In genomic region chr10:75432176-75432575, GRCh38 we compare ENCODE assay signal across 2 cellular contexts.
TF ChIP-seq lines count a peak whose summit lies in the region.

No MANE protein-coding gene starts in this region.

TF ChIP-seq in WTC11, 78 proteins besides CTCF, POLR2A, EP300 and RAD21:
- TF ChIP-seq OVOL2 (CRISPR knock-in tag; IDR thresholded peaks at IDR 0.05; ENCODE audit: borderline replicate concordance) (no peak), ATF3 (CRISPR knock-in tag; conservative IDR thresholded peaks at IDR 0.05) (no peak), USF1 (CRISPR knock-in tag; IDR thresholded peaks at IDR 0.05) (no peak), ESRRA (CRISPR knock-in tag; IDR thresholded peaks at IDR 0.05; ENCODE audit: borderline replicate concordance) (no peak), ZNF671 (CRISPR knock-in tag; IDR thresholded peaks at IDR 0.05) (no peak), IRF1 (CRISPR knock-in tag; IDR thresholded peaks at IDR 0.05) (no peak), ZNF281 (CRISPR knock-in tag; IDR thresholded peaks at IDR 0.05) (no peak)

TF ChIP-seq in HepG2, 621 proteins besides CTCF, POLR2A, EP300 and RAD21:
- TF ChIP-seq GATAD2A (CRISPR knock-in tag; IDR thresholded peaks at IDR 0.05) (no peak), ZEB1 (IDR thresholded peaks at IDR 0.05; ENCODE audit: insufficient replicate concordance, low read depth) (peak; percentile 22), ZNF570 (CRISPR knock-in tag; IDR thresholded peaks at IDR 0.05; ENCODE audit: borderline replicate concordance) (no peak), DMAP1 (CRISPR knock-in tag; IDR thresholded peaks at IDR 0.05) (0 out of 2 replicates have a peak, but pooled peaks have one; percentile 35), ZNF878 (CRISPR knock-in tag; IDR thresholded peaks at IDR 0.05) (0 out of 2 replicates have a peak, but pooled peaks have one; percentile 30), AFF4 (CRISPR knock-in tag; IDR thresholded peaks at IDR 0.05) (peak; percentile 64), ZMYM3 (CRISPR knock-in tag; IDR thresholded peaks at IDR 0.05) (no peak), ZNF407 (CRISPR knock-in tag; IDR thresholded peaks at IDR 0.05; ENCODE audit: not compliant biosample characterization) (peak; percentile 4), ZNF772 (CRISPR knock-in tag; IDR thresholded peaks at IDR 0.05) (0 out of 2 replicates have a peak, but pooled peaks have one; percentile 27), ZC3H4 (CRISPR knock-in tag; IDR thresholded peaks at IDR 0.05; ENCODE audit: borderline replicate concordance) (peak; percentile 52; the same call in 1 of the 2 replicates), ZNF274 (CRISPR knock-in tag; IDR thresholded peaks at IDR 0.05) (0 out of 2 replicates have a peak, but pooled peaks have one; percentile 9), PHF5A (CRISPR knock-in tag; IDR thresholded peaks at IDR 0.05; ENCODE audit: low read depth, unreplicated experiment) (peak; percentile 8), PHB2 (IDR thresholded peaks at IDR 0.05; ENCODE audit: partially characterized antibody) (no peak), ZFP91 (CRISPR knock-in tag; IDR thresholded peaks at IDR 0.05; ENCODE audit: borderline replicate concordance) (0 out of 2 replicates have a peak, but pooled peaks have one; percentile 1), ZNF619 (CRISPR knock-in tag; IDR thresholded peaks at IDR 0.05) (no peak), ZNF414 (CRISPR knock-in tag; IDR thresholded peaks at IDR 0.05) (peak; percentile 13; the same call in 1 of the 2 replicates), CCDC6 (CRISPR knock-in tag; IDR thresholded peaks at IDR 0.05) (0 out of 2 replicates have a peak, but pooled peaks have one; percentile 1), ZSCAN5A (CRISPR knock-in tag; IDR thresholded peaks at IDR 0.05; ENCODE audit: borderline replicate concordance) (no peak), MXD1 (CRISPR knock-in tag; IDR thresholded peaks at IDR 0.05) (no peak), HNRNPH1 (optimal IDR thresholded peaks at IDR 0.05; ENCODE audit: low read depth, low read length) (no peak), FIP1L1 (IDR thresholded peaks at IDR 0.05; ENCODE audit: borderline replicate concordance, insufficient read depth, low read depth, low read length) (no peak), ZNF264 (CRISPR knock-in tag; IDR thresholded peaks at IDR 0.05) (no peak), ZMYM4 (CRISPR knock-in tag; IDR thresholded peaks at IDR 0.05) (no peak), ZBTB33 (CRISPR knock-in tag; IDR thresholded peaks at IDR 0.05) (no peak)
